ENCODE assay signal across 13 cellular contexts in the genomic region with DNA sequence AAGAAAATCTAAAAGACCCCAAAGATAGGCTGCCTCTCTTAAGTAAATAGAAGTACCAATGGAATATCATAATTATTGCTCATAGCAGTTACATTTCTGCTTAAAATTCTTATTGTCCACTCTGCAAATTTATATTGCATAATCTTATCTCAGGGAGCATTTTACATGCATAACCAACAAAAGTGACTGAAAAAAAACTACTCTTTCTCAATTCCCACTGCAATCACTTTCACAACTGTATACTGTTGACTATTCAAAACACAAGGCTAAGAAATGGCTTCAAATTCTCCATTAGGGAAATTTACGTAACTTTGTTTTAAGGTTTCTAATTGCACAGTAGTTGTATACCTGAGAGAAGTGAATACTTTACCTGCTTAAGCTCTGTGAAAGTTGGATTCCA. TPM values are rescaled to one million over a fixed set of nuclear protein-coding genes. Genes with fewer than 3 reads are reported as not detected.
DNase-seq lines count a peak whose midpoint lies in the region; ATAC-seq and TF ChIP-seq lines count a peak whose summit lies in the region.
"Had no signal": no experiment of that assay in that cellular context is flagged by ENCODE, and none has a peak within 500 bp of the region (broad histone marks: within the 10 kb centered on the region; RNA-seq: fewer than 3 reads in every experiment).

No MANE protein-coding gene starts in this region.

- CTCF ChIA-PET in WTC11 (lab: Charles Lee) = interaction anchor here (1.5 kb wide), 1 partner anchor 64 kb away, joined by 5 read pairs; no protein-coding TSS in a partner anchor

- ATAC-seq in WTC11 = no peak
- no peak for ATAC-seq in HG02840 (IDR thresholded peaks at IDR 0.05; ENCODE audit: low FRiP score, unreplicated experiment)

- H3K4me3 Mint-ChIP-seq in WTC11 (no peak overlapping the region), glutamatergic neuron (ENCODE audit: unreplicated experiment) (no peak overlapping the region)
- H3K4me3 Mint-ChIP-seq: B cell; CD8-positive, alpha-beta memory T cell had no signal

- H3K9me3 Mint-ChIP-seq in WTC11 = no peaks in the 10 kb centered on the region
- no peaks in the 10 kb centered on the region for H3K9me3 Mint-ChIP-seq in glutamatergic neuron (ENCODE audit: unreplicated experiment)
- H3K9me3 Mint-ChIP-seq: CD8-positive, alpha-beta memory T cell had no signal

- TF ChIP-seq CTCF in WTC11 (IDR thresholded peaks at IDR 0.05) (no peak), choroid plexus epithelial cell (conservative IDR thresholded peaks at IDR 0.05; ENCODE audit: low read depth, low read length) (no peak), glutamatergic neuron (IDR thresholded peaks at IDR 0.05; ENCODE audit: partially characterized antibody, unreplicated experiment) (no peak)

- DNase-seq in WTC11 (ENCODE audit: low spot score) (no peak), choroid plexus epithelial cell (ENCODE audit: low read depth) (peak; percentile 35), glutamatergic neuron (no peak), A172 (ENCODE audit: low spot score) (no peak), GM03348 (ENCODE audit: low spot score) (no peak), amygdala (lab: John Stamatoyannopoulos, UW) (no peak)
- DNase-seq: Caco-2; CD8-positive, alpha-beta memory T cell; GM23248 had no signal

- H3K36me3 Mint-ChIP-seq in WTC11 (peaks cover 42% of the 10 kb centered on the region), glutamatergic neuron (ENCODE audit: unreplicated experiment) (no peaks in the 10 kb centered on the region)

- POLR2A ChIA-PET in WTC11 (lab: Charles Lee) = no interaction called here

- H3K4me1 Mint-ChIP-seq in WTC11 = peaks cover 50% of the 10 kb centered on the region
- H3K4me1 Mint-ChIP-seq in glutamatergic neuron (ENCODE audit: low read depth, unreplicated experiment) = peaks cover 45% of the 10 kb centered on the region
- H3K4me1 Mint-ChIP-seq: B cell had no signal

- H3K4me3 ChIP-seq in choroid plexus epithelial cell (ENCODE audit: low read depth, low read length) = no peak overlapping the region
- H3K4me3 ChIP-seq: BLaER1 treated with 17β-estradiol and CSF1 and Interleukin-3, amounts not matched to agents 10 nM and 100 nM; GM23248; HAP-1 had no signal

- peak overlapping the region; percentile 43 for H3K27ac Mint-ChIP-seq in WTC11
- peak overlapping the region; percentile 99 for H3K27ac Mint-ChIP-seq in glutamatergic neuron (ENCODE audit: unreplicated experiment)
- H3K27ac Mint-ChIP-seq: B cell had no signal

- no peaks in the 10 kb centered on the region for H3K27me3 Mint-ChIP-seq in WTC11 (ENCODE audit: low read depth)
- peaks cover 4% of the 10 kb centered on the region for H3K27me3 Mint-ChIP-seq in glutamatergic neuron (ENCODE audit: unreplicated experiment)
- H3K27me3 Mint-ChIP-seq: B cell; CD8-positive, alpha-beta memory T cell had no signal

TF ChIP-seq in WTC11, 78 proteins besides CTCF, POLR2A, EP300 and RAD21:
- TF ChIP-seq TCF7 (CRISPR knock-in tag; IDR thresholded peaks at IDR 0.05; ENCODE audit: low read depth) (no peak), CREB1 (CRISPR knock-in tag; IDR thresholded peaks at IDR 0.05) (no peak), ZNF416 (CRISPR knock-in tag; IDR thresholded peaks at IDR 0.05) (no peak), ZNF423 (CRISPR knock-in tag; IDR thresholded peaks at IDR 0.05) (no peak), MXD4 (CRISPR knock-in tag; IDR thresholded peaks at IDR 0.05; ENCODE audit: borderline replicate concordance) (no peak), SMAD4 (CRISPR knock-in tag; IDR thresholded peaks at IDR 0.05) (no peak), ZNF396 (CRISPR knock-in tag; IDR thresholded peaks at IDR 0.05; ENCODE audit: borderline replicate concordance) (no peak), ETV6 (CRISPR knock-in tag; IDR thresholded peaks at IDR 0.05) (no peak), TEAD1 (CRISPR knock-in tag; IDR thresholded peaks at IDR 0.05) (no peak), SP1 (CRISPR knock-in tag; conservative IDR thresholded peaks at IDR 0.05) (no peak), GRHL2 (CRISPR knock-in tag; IDR thresholded peaks at IDR 0.05; ENCODE audit: insufficient replicate concordance, severe bottlenecking) (no peak), NR3C1 (CRISPR knock-in tag; conservative IDR thresholded peaks at IDR 0.05; ENCODE audit: low read depth) (no peak)
- TF ChIP-seq, protein P1, sequence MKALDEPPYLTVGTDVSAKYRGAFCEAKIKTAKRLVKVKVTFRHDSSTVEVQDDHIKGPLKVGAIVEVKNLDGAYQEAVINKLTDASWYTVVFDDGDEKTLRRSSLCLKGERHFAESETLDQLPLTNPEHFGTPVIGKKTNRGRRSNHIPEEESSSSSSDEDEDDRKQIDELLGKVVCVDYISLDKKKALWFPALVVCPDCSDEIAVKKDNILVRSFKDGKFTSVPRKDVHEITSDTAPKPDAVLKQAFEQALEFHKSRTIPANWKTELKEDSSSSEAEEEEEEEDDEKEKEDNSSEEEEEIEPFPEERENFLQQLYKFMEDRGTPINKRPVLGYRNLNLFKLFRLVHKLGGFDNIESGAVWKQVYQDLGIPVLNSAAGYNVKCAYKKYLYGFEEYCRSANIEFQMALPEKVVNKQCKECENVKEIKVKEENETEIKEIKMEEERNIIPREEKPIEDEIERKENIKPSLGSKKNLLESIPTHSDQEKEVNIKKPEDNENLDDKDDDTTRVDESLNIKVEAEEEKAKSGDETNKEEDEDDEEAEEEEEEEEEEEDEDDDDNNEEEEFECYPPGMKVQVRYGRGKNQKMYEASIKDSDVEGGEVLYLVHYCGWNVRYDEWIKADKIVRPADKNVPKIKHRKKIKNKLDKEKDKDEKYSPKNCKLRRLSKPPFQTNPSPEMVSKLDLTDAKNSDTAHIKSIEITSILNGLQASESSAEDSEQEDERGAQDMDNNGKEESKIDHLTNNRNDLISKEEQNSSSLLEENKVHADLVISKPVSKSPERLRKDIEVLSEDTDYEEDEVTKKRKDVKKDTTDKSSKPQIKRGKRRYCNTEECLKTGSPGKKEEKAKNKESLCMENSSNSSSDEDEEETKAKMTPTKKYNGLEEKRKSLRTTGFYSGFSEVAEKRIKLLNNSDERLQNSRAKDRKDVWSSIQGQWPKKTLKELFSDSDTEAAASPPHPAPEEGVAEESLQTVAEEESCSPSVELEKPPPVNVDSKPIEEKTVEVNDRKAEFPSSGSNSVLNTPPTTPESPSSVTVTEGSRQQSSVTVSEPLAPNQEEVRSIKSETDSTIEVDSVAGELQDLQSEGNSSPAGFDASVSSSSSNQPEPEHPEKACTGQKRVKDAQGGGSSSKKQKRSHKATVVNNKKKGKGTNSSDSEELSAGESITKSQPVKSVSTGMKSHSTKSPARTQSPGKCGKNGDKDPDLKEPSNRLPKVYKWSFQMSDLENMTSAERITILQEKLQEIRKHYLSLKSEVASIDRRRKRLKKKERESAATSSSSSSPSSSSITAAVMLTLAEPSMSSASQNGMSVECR (CRISPR knock-in tag; IDR thresholded peaks at IDR 0.05; ENCODE audit: borderline replicate concordance) = no peak
- TF ChIP-seq, protein P2, sequence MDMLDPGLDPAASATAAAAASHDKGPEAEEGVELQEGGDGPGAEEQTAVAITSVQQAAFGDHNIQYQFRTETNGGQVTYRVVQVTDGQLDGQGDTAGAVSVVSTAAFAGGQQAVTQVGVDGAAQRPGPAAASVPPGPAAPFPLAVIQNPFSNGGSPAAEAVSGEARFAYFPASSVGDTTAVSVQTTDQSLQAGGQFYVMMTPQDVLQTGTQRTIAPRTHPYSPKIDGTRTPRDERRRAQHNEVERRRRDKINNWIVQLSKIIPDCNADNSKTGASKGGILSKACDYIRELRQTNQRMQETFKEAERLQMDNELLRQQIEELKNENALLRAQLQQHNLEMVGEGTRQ (CRISPR knock-in tag; IDR thresholded peaks at IDR 0.05) = no peak
- TF ChIP-seq, protein P3, sequence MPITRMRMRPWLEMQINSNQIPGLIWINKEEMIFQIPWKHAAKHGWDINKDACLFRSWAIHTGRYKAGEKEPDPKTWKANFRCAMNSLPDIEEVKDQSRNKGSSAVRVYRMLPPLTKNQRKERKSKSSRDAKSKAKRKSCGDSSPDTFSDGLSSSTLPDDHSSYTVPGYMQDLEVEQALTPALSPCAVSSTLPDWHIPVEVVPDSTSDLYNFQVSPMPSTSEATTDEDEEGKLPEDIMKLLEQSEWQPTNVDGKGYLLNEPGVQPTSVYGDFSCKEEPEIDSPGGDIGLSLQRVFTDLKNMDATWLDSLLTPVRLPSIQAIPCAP (CRISPR knock-in tag; IDR thresholded peaks at IDR 0.05) = no peak
- TF ChIP-seq, protein P4, sequence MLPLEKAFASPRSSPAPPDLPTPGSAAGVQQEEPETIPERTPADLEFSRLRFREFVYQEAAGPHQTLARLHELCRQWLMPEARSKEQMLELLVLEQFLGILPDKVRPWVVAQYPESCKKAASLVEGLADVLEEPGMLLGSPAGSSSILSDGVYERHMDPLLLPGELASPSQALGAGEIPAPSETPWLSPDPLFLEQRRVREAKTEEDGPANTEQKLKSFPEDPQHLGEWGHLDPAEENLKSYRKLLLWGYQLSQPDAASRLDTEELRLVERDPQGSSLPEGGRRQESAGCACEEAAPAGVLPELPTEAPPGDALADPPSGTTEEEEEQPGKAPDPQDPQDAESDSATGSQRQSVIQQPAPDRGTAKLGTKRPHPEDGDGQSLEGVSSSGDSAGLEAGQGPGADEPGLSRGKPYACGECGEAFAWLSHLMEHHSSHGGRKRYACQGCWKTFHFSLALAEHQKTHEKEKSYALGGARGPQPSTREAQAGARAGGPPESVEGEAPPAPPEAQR (CRISPR knock-in tag; IDR thresholded peaks at IDR 0.05) = no peak
- TF ChIP-seq, protein P5, sequence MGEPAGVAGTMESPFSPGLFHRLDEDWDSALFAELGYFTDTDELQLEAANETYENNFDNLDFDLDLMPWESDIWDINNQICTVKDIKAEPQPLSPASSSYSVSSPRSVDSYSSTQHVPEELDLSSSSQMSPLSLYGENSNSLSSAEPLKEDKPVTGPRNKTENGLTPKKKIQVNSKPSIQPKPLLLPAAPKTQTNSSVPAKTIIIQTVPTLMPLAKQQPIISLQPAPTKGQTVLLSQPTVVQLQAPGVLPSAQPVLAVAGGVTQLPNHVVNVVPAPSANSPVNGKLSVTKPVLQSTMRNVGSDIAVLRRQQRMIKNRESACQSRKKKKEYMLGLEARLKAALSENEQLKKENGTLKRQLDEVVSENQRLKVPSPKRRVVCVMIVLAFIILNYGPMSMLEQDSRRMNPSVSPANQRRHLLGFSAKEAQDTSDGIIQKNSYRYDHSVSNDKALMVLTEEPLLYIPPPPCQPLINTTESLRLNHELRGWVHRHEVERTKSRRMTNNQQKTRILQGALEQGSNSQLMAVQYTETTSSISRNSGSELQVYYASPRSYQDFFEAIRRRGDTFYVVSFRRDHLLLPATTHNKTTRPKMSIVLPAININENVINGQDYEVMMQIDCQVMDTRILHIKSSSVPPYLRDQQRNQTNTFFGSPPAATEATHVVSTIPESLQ (CRISPR knock-in tag; IDR thresholded peaks at IDR 0.05) = no peak

RNA-seq across cellular contexts. Expression of a gene that starts 56.3 kb away (rescaled TPM):
- total RNA-seq in WTC11 (2021) = 62.2 to 69.4 TPM (median 65.1 TPM) in 3 replicates
- total RNA-seq in glutamatergic neuron (ENCODE audit: unreplicated experiment) = 62.1 TPM
- total RNA-seq in A172 (2014; rRNA removed; shearing (Covaris generic)) = 17.0 and 21.1 TPM in 2 replicates

RNA-seq across cellular contexts. Expression of a gene that starts 57.1 kb away (rescaled TPM):
- total RNA-seq in WTC11 (2021) (49.0 to 51.1 TPM (median 49.7 TPM) in 3 replicates), glutamatergic neuron (ENCODE audit: unreplicated experiment) (110 TPM)
- total RNA-seq in A172 (2014; rRNA removed; shearing (Covaris generic)) = 8.2 and 8.3 TPM in 2 replicates
